26 cellular contexts compared by ENCODE assay signal in the genomic region with DNA sequence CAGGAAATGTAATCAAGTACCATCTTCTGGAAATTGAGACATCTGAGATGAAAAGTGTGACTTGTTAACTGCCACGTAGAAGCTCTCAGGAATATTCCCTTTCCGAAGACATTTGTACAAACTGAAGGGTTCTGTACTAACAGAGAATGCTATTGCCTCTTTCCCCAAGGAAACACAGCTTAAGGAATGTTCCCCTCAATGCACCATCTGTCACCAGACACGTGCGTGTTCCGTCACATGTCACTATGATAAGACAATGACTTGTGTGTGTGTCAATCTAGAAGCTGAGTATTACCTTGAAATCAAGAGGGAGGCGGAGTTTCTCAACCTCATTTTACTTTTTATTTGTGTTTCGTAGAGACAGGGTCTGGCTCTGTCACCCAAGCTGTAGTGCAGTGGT.
"Had no signal": no experiment of that assay in that cellular context is flagged by ENCODE, and none has a peak within 500 bp of the region (broad histone marks: within the 10 kb centered on the region; RNA-seq: fewer than 3 reads in every experiment).

No MANE protein-coding gene starts in this region.

- H3K36me3 ChIP-seq: Peyer's patch had no signal

- H3K9me3 ChIP-seq: Peyer's patch had no signal

- H3K27ac ChIP-seq: KMS-11, Peyer's patch, RWPE1 had no signal

- FAIRE-seq: bronchial epithelial cell had no signal

- DNase-seq: activated CD4-positive, alpha-beta T cell treated with anti-CD3 and anti-CD28 coated beads, Interleukin-2, amount 10 ng/mL, durations not matched to agents 24 days and 14 days; activated CD4-positive, alpha-beta T cell treated with anti-CD3 and anti-CD28 coated beads, Interleukin-2, amount 50 U/mL, for 4 hours; activated CD8-positive, alpha-beta T cell treated with anti-CD3 and anti-CD28 coated beads for 36 hours; activated naive CD4-positive, alpha-beta T cell treated with anti-CD3 and anti-CD28 coated beads, Interleukin-2, amount 10 ng/mL, durations not matched to agents 7 days and 5 days; activated naive CD8-positive, alpha-beta T cell treated with anti-CD3 and anti-CD28 coated beads, Interleukin-2, amount 50 U/mL, for 24 hours; activated T-cell treated with anti-CD3 and anti-CD28 coated beads, Interleukin-2, amount 50 U/mL, for 1 hour; activated T-cell treated with anti-CD3 and anti-CD28 coated beads, Interleukin-2, amount 50 U/mL, for 72 hours; anterior cingulate cortex; MM.1S; MV-4-11; NCI-H1092; NCI-H1436 treated with DMSO at 0.1 percent for 48 hours; NCI-H1694 treated with DMSO at 0.1 percent for 48 hours; NCI-H2029; NCI-H345; NCI-H524 treated with DMSO at 0.1 percent for 48 hours; Peyer's patch; SIG-M5; SW 1271; T-helper 1 cell; T-helper 2 cell; T-helper 9 cell had no signal

- H3K9ac ChIP-seq: KMS-11 had no signal

- H3K4me1 ChIP-seq: Peyer's patch had no signal

- H3K4me3 ChIP-seq: Peyer's patch had no signal

- ATAC-seq: activated CD8-positive, alpha-beta T cell treated with anti-CD3 and anti-CD28 coated beads for 36 hours; activated naive CD8-positive, alpha-beta T cell treated with anti-CD3 and anti-CD28 coated beads, Interleukin-2, amount 50 U/mL, for 24 hours; activated T-cell treated with anti-CD3 and anti-CD28 coated beads, Interleukin-2, amount 50 U/mL, for 72 hours; Right ventricle myocardium inferior had no signal

- H3K4me2 ChIP-seq: KMS-11 had no signal

- H3K27me3 ChIP-seq: Peyer's patch had no signal
